In the genomic region with DNA sequence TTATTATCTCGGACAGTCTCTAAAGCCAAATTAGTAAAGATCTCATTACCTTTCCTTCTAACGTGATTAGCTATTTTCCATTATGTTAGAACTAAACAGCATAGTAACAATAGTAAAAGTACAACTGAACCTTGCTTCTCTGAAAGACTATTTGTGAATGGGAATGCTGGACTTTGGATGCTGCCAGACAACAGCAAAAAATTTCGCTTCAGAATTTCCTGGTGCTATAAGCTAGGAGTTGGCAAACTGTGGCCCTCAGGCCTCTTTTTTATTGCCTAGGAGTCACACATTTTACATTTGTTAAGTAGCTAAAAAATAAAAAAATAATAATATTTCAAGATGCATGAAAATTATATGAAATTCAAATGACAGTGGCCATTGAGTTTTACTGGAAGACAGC, we compare ENCODE assay signal across 22 cellular contexts. TPM values are rescaled to one million over a fixed set of nuclear protein-coding genes. Genes with fewer than 3 reads are reported as not detected.
A peak's percentile ranks its signal among the peaks of the same experiment; 100 is the strongest.
DNase-seq lines count a peak whose midpoint lies in the region; ATAC-seq, FAIRE-seq and TF ChIP-seq lines count a peak whose summit lies in the region.
"Had no signal": no experiment of that assay in that cellular context is flagged by ENCODE, and none has a peak within 500 bp of the region (broad histone marks: within the 10 kb centered on the region; RNA-seq: fewer than 3 reads in every experiment).

No MANE protein-coding gene starts in this region.

- in situ Hi-C loops in IMR-90 (cut with MboI; ENCODE audit: low sequenced_read_pairs) = no loop called here
- in situ Hi-C loops in K562 (cut with MboI) = no loop called here
- in situ Hi-C loops in transverse colon (cut with MboI; ENCODE audit: low pct_ligation_motif_present in 1 of 4, low pct_unique_long_range_greater_than_20kb in 1 of 4, low sequenced_read_pairs in 3 of 4) = loop anchor here in 1 of 4 donors (25.0 kb wide), 1 partner anchor 100 kb away; no protein-coding TSS in a partner anchor

- dilution Hi-C loops in IMR-90 (cut with HindIII; ENCODE audit: low sequenced_read_pairs, unreplicated experiment) = no loop called here

- H3K9me3 Mint-ChIP-seq in activated naive CD8-positive, alpha-beta T cell treated with anti-CD3 and anti-CD28 coated beads, Interleukin-2, amount 50 U/mL, for 24 hours = no peaks in the 10 kb centered on the region
- H3K9me3 Mint-ChIP-seq: CD8-positive, alpha-beta T cell; H9 had no signal

- H3K9ac ChIP-seq in IMR-90 (ENCODE audit: low read depth, low read length) (no peak overlapping the region), K562 (ENCODE audit: insufficient read depth in 1 of 2, low read depth in 2 of 2, low read length in 2 of 2) (no peak overlapping the region)
- H3K9ac ChIP-seq: BLaER1 treated with 17β-estradiol and CSF1 and Interleukin-3, amounts not matched to agents 10 nM and 100 nM had no signal

- peaks cover 6% of the 10 kb centered on the region; the same call in 1 of the 2 replicates for H3K4me1 ChIP-seq in IMR-90 (ENCODE audit: control insufficient read depth, insufficient read depth, low read length)
- peaks cover 4% of the 10 kb centered on the region in 2 experiments; a peak in 1 of 5 replicates for H3K4me1 ChIP-seq in K562 (replicated peaks in 1 of 2; ENCODE audit: control insufficient read depth in 2 of 2, insufficient read depth in 2 of 2, low read length in 2 of 2)
- H3K4me1 ChIP-seq in transverse colon = peaks cover 0 to 16% (median 1%) of the 10 kb centered on the region in 4 donors
- H3K4me1 ChIP-seq: BLaER1 treated with 17β-estradiol and CSF1 and Interleukin-3, amounts not matched to agents 10 nM and 100 nM had no signal

- H3K9me1 ChIP-seq in IMR-90 (ENCODE audit: insufficient read depth, low read length) (no peaks in the 10 kb centered on the region), K562 (ENCODE audit: control insufficient read depth, insufficient read depth, low read length) (no peaks in the 10 kb centered on the region)

- H3K4me3 Mint-ChIP-seq in activated naive CD8-positive, alpha-beta T cell treated with anti-CD3 and anti-CD28 coated beads, Interleukin-2, amount 50 U/mL, for 24 hours = no peak overlapping the region
- H3K4me3 Mint-ChIP-seq: B cell; CD8-positive, alpha-beta T cell; H9 had no signal

- POLR2A ChIA-PET in IMR-90 (lab: Charles Lee; ENCODE audit: unreplicated experiment) (no interaction called here), K562 (lab: Yijun Ruan, JAX) (interaction anchor here (0.7 to 1.1 kb wide), 2 partner anchors 16 to 919 kb away, joined by 3 read pairs; no protein-coding TSS in a partner anchor)

- ATAC-seq in IMR-90 (ENCODE audit: low read depth) (no peak), K562 (no peak), left colon (peak; percentile 98), GM18870 (IDR thresholded peaks at IDR 0.05; ENCODE audit: unreplicated experiment) (no peak)
- ATAC-seq in activated naive CD8-positive, alpha-beta T cell treated with anti-CD3 and anti-CD28 coated beads, Interleukin-2, amount 50 U/mL, for 24 hours = no peak
- ATAC-seq: CD8-positive, alpha-beta T cell; HepG2 had no signal

- H3K36me3 Mint-ChIP-seq in activated naive CD8-positive, alpha-beta T cell treated with anti-CD3 and anti-CD28 coated beads, Interleukin-2, amount 50 U/mL, for 24 hours (ENCODE audit: low read depth) = peaks cover 43% of the 10 kb centered on the region

- TF ChIP-seq CTCF in IMR-90 (conservative IDR thresholded peaks at IDR 0.05; ENCODE audit: low read depth, low read length) = no peak
- no peak for TF ChIP-seq CTCF in K562 (IDR thresholded peaks at IDR 0.05 in 2 of 3, conservative IDR thresholded peaks at IDR 0.05 in 1 of 3; ENCODE audit: insufficient read depth in 2 of 3, low read depth in 1 of 3, low read length in 3 of 3)
- TF ChIP-seq CTCF in transverse colon (IDR thresholded peaks at IDR 0.05) = no peak

- H3K4me3 ChIP-seq in IMR-90 (ENCODE audit: insufficient read depth, low read depth, low read length) (no peak overlapping the region), K562 (no peak overlapping the region), transverse colon (no peak overlapping the region)
- H3K4me3 ChIP-seq: BLaER1 treated with 17β-estradiol and CSF1 and Interleukin-3, amounts not matched to agents 10 nM and 100 nM had no signal

- no peak overlapping the region for H2BK20ac ChIP-seq in IMR-90 (ENCODE audit: low read depth, low read length)

- H4K20me1 ChIP-seq in IMR-90 (ENCODE audit: insufficient read depth, low read length) (no peaks in the 10 kb centered on the region), K562 (replicated peaks; ENCODE audit: control insufficient read depth, insufficient read depth, low read length) (no peaks in the 10 kb centered on the region)

- DNase-seq in IMR-90 (no peak), K562 (ENCODE audit: extremely low read depth in 1 of 4, low spot score in 3 of 4) (no peak), left colon (no peak), transverse colon (peak; percentile 42), NCI-H2081 (lab: John Stamatoyannopoulos, UW) (no peak)
- no peak for DNase-seq in activated naive CD8-positive, alpha-beta T cell treated with anti-CD3 and anti-CD28 coated beads, Interleukin-2, amount 50 U/mL, for 24 hours
- DNase-seq: Calu3; CD8-positive, alpha-beta T cell; DMS 273 treated with DMSO at 0.1 percent for 48 hours; DMS53; DND-41; EL; H9 had no signal

- H3K27me3 ChIP-seq in IMR-90 (ENCODE audit: control insufficient read depth, insufficient read depth, low read length) = no peaks in the 10 kb centered on the region
- H3K27me3 ChIP-seq in K562 (ENCODE audit: control insufficient read depth in 2 of 2, insufficient read depth in 2 of 2, low read length in 2 of 2) = no peaks in the 10 kb centered on the region
- H3K27me3 ChIP-seq in transverse colon = no peaks in the 10 kb centered on the region
- H3K27me3 ChIP-seq: BLaER1 treated with 17β-estradiol and CSF1 and Interleukin-3, amounts not matched to agents 10 nM and 100 nM had no signal

- no peaks in the 10 kb centered on the region for H3K27me3 Mint-ChIP-seq in activated naive CD8-positive, alpha-beta T cell treated with anti-CD3 and anti-CD28 coated beads, Interleukin-2, amount 50 U/mL, for 24 hours
- H3K27me3 Mint-ChIP-seq: B cell had no signal

- H2AK9ac ChIP-seq in IMR-90 (replicated peaks; ENCODE audit: low read depth, low read length, poor library complexity) = no peak overlapping the region

- H3K79me2 ChIP-seq in K562 (ENCODE audit: control insufficient read depth, insufficient read depth, low read length) = no peaks in the 10 kb centered on the region

- TF ChIP-seq RAD21 in IMR-90 (IDR thresholded peaks at IDR 0.05; ENCODE audit: low read length) (no peak), K562 (CRISPR knock-in tag; conservative IDR thresholded peaks at IDR 0.05 in 1 of 2, IDR thresholded peaks at IDR 0.05 in 1 of 2) (no peak)

- H2AK5ac ChIP-seq in IMR-90 (ENCODE audit: low read depth, low read length) = no peak overlapping the region

- H3K79me1 ChIP-seq in IMR-90 (ENCODE audit: low read depth in 1 of 2, low read length in 2 of 2) = no peaks in the 10 kb centered on the region

- H3K4ac ChIP-seq in IMR-90 (ENCODE audit: low read depth, low read length) = no peak overlapping the region

- peak overlapping the region; percentile 36; the same call in 1 of the 2 replicates for H3K18ac ChIP-seq in IMR-90 (ENCODE audit: low read depth, low read length)

- H3K56ac ChIP-seq in IMR-90 (ENCODE audit: extremely low read depth, insufficient read depth, low read length) = no peak overlapping the region

- no peak overlapping the region for H2BK15ac ChIP-seq in IMR-90 (ENCODE audit: low read depth, low read length)

- H2BK5ac ChIP-seq in IMR-90 (ENCODE audit: low read depth, low read length, poor library complexity, severe bottlenecking) = no peak overlapping the region

- intact Hi-C loops in IMR-90 (cut with micrococcal nuclease) = no loop called here
- intact Hi-C loops in K562 (cut with micrococcal nuclease) = no loop called here
- intact Hi-C loops in left colon (cut with DNase I, micrococcal nuclease) = no loop called here
- intact Hi-C loops in transverse colon (cut with DNase I; ENCODE audit: low total_unique reads) = no loop called here

- H3K9me3 ChIP-seq in IMR-90 (ENCODE audit: control insufficient read depth, insufficient read depth, low read length) (no peaks in the 10 kb centered on the region), K562 (replicated peaks; ENCODE audit: control insufficient read depth, insufficient read depth, low read depth, low read length) (no peaks in the 10 kb centered on the region), transverse colon (no peaks in the 10 kb centered on the region)

- no peak overlapping the region for H2BK120ac ChIP-seq in IMR-90 (ENCODE audit: low read depth, low read length)

- no peak overlapping the region for H3K23ac ChIP-seq in IMR-90 (ENCODE audit: low read depth, low read length)

- no TSS peak for BruUV-seq in IMR-90 (replicated peaks; lab: Mats Ljungman, UMichigan)
- BruUV-seq in K562 (replicated peaks; lab: Mats Ljungman, UMichigan) = no TSS peak

- no peaks in the 10 kb centered on the region; the same call in 1 of the 2 replicates for H3K36me3 ChIP-seq in IMR-90 (ENCODE audit: control insufficient read depth, insufficient read depth, low read length)
- no peaks in the 10 kb centered on the region for H3K36me3 ChIP-seq in K562 (ENCODE audit: control insufficient read depth, insufficient read depth, low read length)
- H3K36me3 ChIP-seq in transverse colon = peaks cover 0 to 67% (median 20%) of the 10 kb centered on the region in 4 donors

- WGBS in IMR-90 (ENCODE audit: extremely low coverage in 2 of 2, insufficient read length in 1 of 2), 2 experiments = no CpG with 5 or more reads among the region's 3 CpGs
- 52% methylated on average over 3 of the region's 3 CpGs for WGBS in K562 (ENCODE audit: insufficient coverage, low coverage, missing lambda C conversion rate)
- WGBS in transverse colon (ENCODE audit: low coverage in 1 of 2), 2 donors = 64 to 73% methylated on average over 3 of the region's 3 CpGs

- TF ChIP-seq EP300 in K562 (IDR thresholded peaks at IDR 0.05; ENCODE audit: low read length) = no peak
- TF ChIP-seq EP300 in transverse colon (IDR thresholded peaks at IDR 0.05; ENCODE audit: low read depth) = no peak

- H3K14ac ChIP-seq in IMR-90 (replicated peaks; ENCODE audit: low read depth, low read length) = no peak overlapping the region

- no peak overlapping the region for H4K91ac ChIP-seq in IMR-90 (ENCODE audit: insufficient read depth, low read depth, low read length)

- FAIRE-seq in K562 (lab: Jason Lieb, UNC) = peak; percentile 19
- FAIRE-seq: GM12891, GM18507, H1, HepG2 had no signal

- H3K4me2 ChIP-seq in IMR-90 (ENCODE audit: low read depth, low read length) (no peak overlapping the region), K562 (ENCODE audit: insufficient read depth, low read length) (no peak overlapping the region)
- H3K4me2 ChIP-seq: BLaER1 treated with 17β-estradiol and CSF1 and Interleukin-3, amounts not matched to agents 10 nM and 100 nM had no signal

- no peak overlapping the region for H4K5ac ChIP-seq in IMR-90 (ENCODE audit: low read depth, low read length)

- TF ChIP-seq POLR2A in IMR-90 (IDR thresholded peaks at IDR 0.05; ENCODE audit: low read depth, low read length) = no peak
- no peak for TF ChIP-seq POLR2A in K562 (conservative IDR thresholded peaks at IDR 0.05)
- TF ChIP-seq POLR2A in transverse colon (IDR thresholded peaks at IDR 0.05) = no peak

- no peak overlapping the region for H4K8ac ChIP-seq in IMR-90 (ENCODE audit: low read depth in 2 of 2, low read length in 2 of 2)

- no peak overlapping the region for H3K27ac Mint-ChIP-seq in activated naive CD8-positive, alpha-beta T cell treated with anti-CD3 and anti-CD28 coated beads, Interleukin-2, amount 50 U/mL, for 24 hours
- H3K27ac Mint-ChIP-seq: B cell; CD8-positive, alpha-beta T cell; H9 had no signal

- H2AFZ ChIP-seq in IMR-90 (replicated peaks; ENCODE audit: low read length, poor library complexity) = no peak overlapping the region
- H2AFZ ChIP-seq in K562 (ENCODE audit: low read depth, low read length) = no peak overlapping the region

- no peak overlapping the region for H3K27ac ChIP-seq in IMR-90 (ENCODE audit: insufficient read depth, low read length)
- no peak overlapping the region for H3K27ac ChIP-seq in K562 (ENCODE audit: extremely low read depth, low read depth, low read length)
- peak overlapping the region in 3 of 4 donors; percentile 0 to 44 (median 24) for H3K27ac ChIP-seq in transverse colon
- H3K27ac ChIP-seq: BLaER1 treated with 17β-estradiol and CSF1 and Interleukin-3, amounts not matched to agents 10 nM and 100 nM had no signal

- CTCF ChIA-PET in IMR-90 (lab: Yijun Ruan, JAX) = no interaction called here
- CTCF ChIA-PET in K562 (lab: Yijun Ruan, JAX; ENCODE audit: low intra/inter-chr PET ratio) = no interaction called here

- H3K4me1 Mint-ChIP-seq in activated naive CD8-positive, alpha-beta T cell treated with anti-CD3 and anti-CD28 coated beads, Interleukin-2, amount 50 U/mL, for 24 hours = no peaks in the 10 kb centered on the region
- H3K4me1 Mint-ChIP-seq: B cell, H9 had no signal

RNA-seq across cellular contexts. Expression of a gene that starts 34.8 kb away (rescaled TPM):
- total RNA-seq in IMR-90 (2012; rRNA removed) (0.28 and 0.36 TPM in 2 replicates), K562 (2014; rRNA removed) (0.08 and 0.23 TPM in 2 replicates), K562 (2014; rRNA removed; fragmentation: Illumina TruSeq; extraction: Trizol) (0.15 and 0.38 TPM in 2 replicates), K562 (2015; rRNA removed; fragmentation: Illumina TruSeq; extraction: Trizol) (0.33 and 0.41 TPM in 2 replicates), K562 (2021) (0.35 and 0.42 TPM in 2 replicates), left colon (10 to 100 TPM; 13.5 to 24.1 TPM), transverse colon (10 to 100 TPM; 14.1 to 31.0 (median 26.2) TPM)
- polyA plus RNA-seq in IMR-90 (2012; rRNA removed) (0.09 TPM in 2 replicates), K562 (2011; rRNA removed) (0.57 and 0.76 TPM in 2 replicates), K562 (2014; fragmentation: Illumina TruSeq; extraction: Trizol) (0.10 and 0.22 TPM in 2 replicates), K562 (2014; fragmentation: Nextera tagmentation; extraction: Ambion mirVana) (under 1 TPM; 0.04 to 0.20 TPM), K562 (2014; rRNA removed) (0.12 and 0.35 TPM in 2 replicates)
- 0.04 TPM in 1 of 2 replicates, not detected in the other for polyA plus RNA-seq in IMR-90 (2012; cell fraction: cytosol; rRNA removed)
- polyA plus RNA-seq in IMR-90 (2012; cell fraction: nucleus; rRNA removed; ENCODE audit: low replicate concordance) = 0.05 and 0.10 TPM in 2 replicates
- 0.84 and 1.1 TPM in 2 replicates for total RNA-seq in K562 (2011; cell fraction: chromatin; rRNA removed; ENCODE audit: low replicate concordance)
- total RNA-seq in K562 (2011; cell fraction: nucleolus; rRNA removed) = 0.50 and 1.1 TPM in 2 replicates
- total RNA-seq in K562 (2011; cell fraction: nucleoplasm; rRNA removed) = 1.0 and 1.6 TPM in 2 replicates
- polyA plus RNA-seq in K562 (2011; cell fraction: cytosol; rRNA removed) = 0.19 and 0.72 TPM in 2 replicates
- polyA plus RNA-seq in K562 (2011; cell fraction: nucleus; rRNA removed) = 1.2 and 1.7 TPM in 2 replicates
- polyA plus RNA-seq in K562 (2012) = 0.26 and 0.27 TPM in 2 replicates
- 1.9 and 4.0 TPM in 2 replicates for polyA minus RNA-seq in K562 (2011; rRNA and poly(A)+ RNA removed)
- polyA minus RNA-seq in K562 (2011; cell fraction: cytosol; rRNA and poly(A)+ RNA removed) = 1.3 and 1.7 TPM in 2 replicates
- 1.9 and 4.8 TPM in 2 replicates for polyA minus RNA-seq in K562 (2011; cell fraction: nucleus; rRNA and poly(A)+ RNA removed)
- total RNA-seq: A172, G401 had no signal

Comparison
In these comparisons a context has a peak if more than half of its experiments do, and no peak if none do; other contexts are left out.
1. H3K27ac ChIP-seq: peak in transverse colon (3 of 4); none in IMR-90 (single experiment) and K562 (single experiment).
2. RNA of a gene that starts 34.8 kb away (total RNA-seq): 14.1 to 31.0 TPM in transverse colon and 13.5 to 24.1 TPM in left colon; 0.28 to 0.36 TPM in IMR-90 and 0.08 to 1.6 TPM in K562; every median in the first group is over 4 times any median in the second.